Comparison of ENCODE assay signal across 26 cellular contexts in genomic region chr6:153668758-153669157, GRCh38.
"Had no signal": no experiment of that assay in that cellular context is flagged by ENCODE, and none has a peak within 500 bp of the region (broad histone marks: within the 10 kb centered on the region; RNA-seq: fewer than 3 reads in every experiment).

No MANE protein-coding gene starts in this region.

- DNase-seq: activated CD4-positive, alpha-beta memory T cell treated with anti-CD3 and anti-CD28 coated beads, Interleukin-2, amount 10 ng/mL, durations not matched to agents 7 days and 5 days; activated CD4-positive, alpha-beta T cell treated with anti-CD3 and anti-CD28 coated beads for 1 hour; activated CD4-positive, alpha-beta T cell treated with anti-CD3 and anti-CD28 coated beads for 4 hours; activated CD4-positive, alpha-beta T cell treated with anti-CD3 and anti-CD28 coated beads, Interleukin-2, amount 10 ng/mL, durations not matched to agents 7 days and 5 days; activated CD4-positive, alpha-beta T cell treated with anti-CD3 and anti-CD28 coated beads, Interleukin-2, amount 50 U/mL, for 4 hours; activated CD8-positive, alpha-beta memory T cell treated with anti-CD3 and anti-CD28 coated beads, Interleukin-2, amount 50 U/mL, for 48 hours; activated gamma-delta T cell; activated naive CD4-positive, alpha-beta T cell; activated naive CD4-positive, alpha-beta T cell treated with anti-CD3 and anti-CD28 coated beads, Interleukin-2, amount 10 ng/mL, durations not matched to agents 7 days and 5 days; activated naive CD8-positive, alpha-beta T cell treated with anti-CD3 and anti-CD28 coated beads, Interleukin-2, amount 10 ng/mL, durations not matched to agents 7 days and 5 days; activated T-cell treated with anti-CD3 and anti-CD28 coated beads for 4 hours; activated T-cell treated with anti-CD3 and anti-CD28 coated beads, Interleukin-2, amount 50 U/mL, for 24 hours; activated T-cell treated with anti-CD3 and anti-CD28 coated beads, Interleukin-2, amount 50 U/mL, for 72 hours; dorsolateral prefrontal cortex; effector memory CD4-positive, alpha-beta T cell; endodermal cell; esophagus squamous epithelium; foreskin melanocyte; heart right ventricle; T-helper 2 cell had no signal

- H3K4me3 ChIP-seq: ascending aorta, breast epithelium, coronary artery, dorsolateral prefrontal cortex, esophagus squamous epithelium, gastroesophageal sphincter, heart right ventricle had no signal

- ATAC-seq: activated naive CD4-positive, alpha-beta T cell treated with anti-CD3 and anti-CD28 coated beads, Interleukin-2, amount 50 U/mL, for 72 hours; activated T-cell treated with anti-CD3 and anti-CD28 coated beads, Interleukin-2, amount 50 U/mL, for 72 hours; gastroesophageal sphincter; heart right ventricle; WTC11 had no signal
